1 cellular context compared by ENCODE assay signal in the genomic region with DNA sequence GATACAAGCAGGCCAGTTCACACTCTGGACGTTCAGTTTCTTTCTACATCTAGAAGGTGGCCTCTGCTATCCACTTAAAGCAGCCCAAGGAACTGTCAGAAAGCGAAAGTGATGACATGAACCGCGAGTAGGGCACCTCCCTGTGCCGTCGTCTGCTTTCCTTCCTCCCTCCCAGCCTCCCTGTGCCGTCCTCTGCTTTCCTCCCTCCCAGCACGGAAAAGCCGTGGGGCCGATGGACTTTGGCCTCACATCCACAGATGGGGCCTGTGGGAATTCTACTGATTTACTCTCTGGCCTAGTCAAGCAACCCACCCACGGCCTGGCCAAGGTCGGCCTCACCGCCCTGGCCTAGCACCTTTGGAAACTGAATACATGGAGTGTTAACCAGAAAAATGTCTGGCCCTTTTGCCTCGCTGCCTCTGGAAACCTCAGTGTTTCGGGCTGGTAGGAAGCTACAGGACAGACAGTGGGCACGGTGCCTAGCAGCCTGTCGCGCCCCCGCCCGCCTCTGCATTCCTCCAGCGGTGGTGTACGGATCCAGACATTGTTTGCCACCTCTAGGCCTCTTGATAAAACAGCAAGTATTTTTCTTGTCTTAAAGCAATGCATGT.
A peak's percentile ranks its signal among the peaks of the same experiment; 100 is the strongest.
TF ChIP-seq lines count a peak whose summit lies in the region.

No MANE protein-coding gene starts in this region.

TF ChIP-seq in HepG2, 621 proteins besides CTCF, POLR2A, EP300 and RAD21 (continued from another document):
- TF ChIP-seq ZNF512B (CRISPR knock-in tag; IDR thresholded peaks at IDR 0.05; ENCODE audit: borderline replicate concordance) (peak; percentile 93; the same call in 1 of the 2 replicates), MEIS1 (CRISPR knock-in tag; IDR thresholded peaks at IDR 0.05; ENCODE audit: borderline replicate concordance) (no peak; the same call in 1 of the 2 replicates), ZNF326 (CRISPR knock-in tag; IDR thresholded peaks at IDR 0.05; ENCODE audit: borderline replicate concordance) (no peak), GATAD1 (CRISPR knock-in tag; IDR thresholded peaks at IDR 0.05) (peak; percentile 58; the same call in 1 of the 2 replicates), ZNF644 (CRISPR knock-in tag; IDR thresholded peaks at IDR 0.05; ENCODE audit: low read depth) (peak; percentile 77; the same call in 1 of the 2 replicates), RXRA (CRISPR knock-in tag; IDR thresholded peaks at IDR 0.05) (peak; percentile 71), HNF4G (IDR thresholded peaks at IDR 0.05; ENCODE audit: borderline replicate concordance, low read depth, low read length) (peak; percentile 89), HNF4G (CRISPR knock-in tag; IDR thresholded peaks at IDR 0.05; ENCODE audit: borderline replicate concordance, low read depth) (peak; percentile 98), ZNF280D (CRISPR knock-in tag; IDR thresholded peaks at IDR 0.05) (peak; percentile 43; the same call in 1 of the 2 replicates), GATAD2A (CRISPR knock-in tag; IDR thresholded peaks at IDR 0.05) (peak; percentile 91), SP1 (IDR thresholded peaks at IDR 0.05) (no peak), SP1 (CRISPR knock-in tag; IDR thresholded peaks at IDR 0.05) (peak; percentile 19; the same call in 1 of the 2 replicates), ETV5 (CRISPR knock-in tag; IDR thresholded peaks at IDR 0.05; ENCODE audit: borderline replicate concordance) (peak; percentile 60; the same call in 1 of the 2 replicates), KLF12 (CRISPR knock-in tag; IDR thresholded peaks at IDR 0.05; ENCODE audit: borderline replicate concordance) (peak; percentile 15; the same call in 1 of the 2 replicates), TARDBP (CRISPR knock-in tag; IDR thresholded peaks at IDR 0.05) (0 out of 2 replicates have a peak, but pooled peaks have one; percentile 33), FOXK1 (CRISPR knock-in tag; IDR thresholded peaks at IDR 0.05; ENCODE audit: borderline replicate concordance, low read depth) (peak; percentile 47; the same call in 1 of the 2 replicates)
- TF ChIP-seq, protein P1, sequence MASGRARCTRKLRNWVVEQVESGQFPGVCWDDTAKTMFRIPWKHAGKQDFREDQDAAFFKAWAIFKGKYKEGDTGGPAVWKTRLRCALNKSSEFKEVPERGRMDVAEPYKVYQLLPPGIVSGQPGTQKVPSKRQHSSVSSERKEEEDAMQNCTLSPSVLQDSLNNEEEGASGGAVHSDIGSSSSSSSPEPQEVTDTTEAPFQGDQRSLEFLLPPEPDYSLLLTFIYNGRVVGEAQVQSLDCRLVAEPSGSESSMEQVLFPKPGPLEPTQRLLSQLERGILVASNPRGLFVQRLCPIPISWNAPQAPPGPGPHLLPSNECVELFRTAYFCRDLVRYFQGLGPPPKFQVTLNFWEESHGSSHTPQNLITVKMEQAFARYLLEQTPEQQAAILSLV (CRISPR knock-in tag; IDR thresholded peaks at IDR 0.05; ENCODE audit: borderline replicate concordance), result 0 out of 2 replicates have a peak, but pooled peaks have one; percentile 66
